Comparison of ENCODE assay signal across 22 cellular contexts in the genomic region with DNA sequence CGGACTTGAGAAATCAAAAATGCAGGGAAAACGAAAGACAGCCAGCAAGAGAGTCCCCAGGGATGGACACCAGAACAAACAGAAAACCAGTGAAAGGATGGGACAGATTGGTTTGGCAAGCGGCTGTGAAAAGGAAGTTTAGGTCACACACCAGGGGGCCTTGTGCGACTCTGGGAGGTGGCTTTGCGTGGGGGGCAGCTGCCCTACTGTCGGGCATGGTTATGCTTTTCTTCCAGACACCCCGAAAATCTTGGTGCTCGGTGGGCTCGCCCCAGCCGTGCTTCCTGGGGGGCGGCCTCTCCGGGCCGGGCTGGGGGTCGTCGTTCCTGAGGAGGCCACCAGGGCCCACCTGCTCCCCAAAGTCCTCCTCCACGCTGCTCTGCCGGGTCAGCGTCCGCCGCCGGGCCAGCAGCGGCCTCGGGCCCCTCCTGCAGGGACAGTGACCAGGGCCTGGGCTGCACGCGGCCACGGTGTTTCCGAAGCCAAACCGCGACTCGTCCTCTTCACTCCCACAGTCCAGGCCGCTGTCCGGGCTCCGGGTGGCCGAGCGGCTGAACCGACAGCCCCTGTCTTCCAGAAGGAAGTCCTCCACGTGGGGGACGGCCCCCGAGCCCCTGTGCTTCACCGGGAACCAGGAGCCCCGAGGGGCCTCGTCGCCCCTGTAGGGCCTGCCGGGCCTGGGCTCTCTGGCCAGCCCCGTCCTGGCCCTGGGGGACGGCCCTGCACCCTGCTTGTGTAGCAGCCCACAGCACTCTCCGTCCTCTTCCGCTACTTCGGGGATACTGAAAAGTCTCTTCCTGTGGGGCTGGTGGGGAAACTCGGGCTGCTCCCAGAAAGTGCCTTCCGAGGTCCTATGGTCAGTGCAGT.
"Had no signal": no experiment of that assay in that cellular context is flagged by ENCODE, and none has a peak within 500 bp of the region (broad histone marks: within the 10 kb centered on the region; RNA-seq: fewer than 3 reads in every experiment).

No MANE protein-coding gene starts in this region.

- H3K36me3 Mint-ChIP-seq: activated naive CD8-positive, alpha-beta T cell treated with anti-CD3 and anti-CD28 coated beads, Interleukin-2, amount 10 ng/mL, durations not matched to agents 7 days and 5 days; memory B cell; naive B cell; stimulated activated memory B cell treated with anti-CD40 and anti-IgM and Interleukin-4, amounts not matched to agents 10 μg/mL and 1 μg/mL and 100 μg/mL, for 72 hours had no signal

- H3K4me3 ChIP-seq: body of pancreas, dorsolateral prefrontal cortex, mucosa of descending colon, sigmoid colon, thyroid gland had no signal

- H3K27ac ChIP-seq: body of pancreas, dorsolateral prefrontal cortex, neutrophil, sigmoid colon, thyroid gland, WERI-Rb-1 had no signal

- H3K4me3 Mint-ChIP-seq: activated naive CD8-positive, alpha-beta T cell treated with anti-CD3 and anti-CD28 coated beads, Interleukin-2, amount 10 ng/mL, durations not matched to agents 7 days and 5 days; activated T-cell treated with anti-CD3 and anti-CD28 coated beads, Interleukin-2, amount 50 U/mL, for 24 hours; memory B cell; naive B cell; stimulated activated memory B cell treated with anti-CD40 and anti-IgM and Interleukin-4, amounts not matched to agents 10 μg/mL and 1 μg/mL and 100 μg/mL, for 72 hours had no signal

- DNase-seq: activated CD4-positive, alpha-beta T cell treated with anti-CD3 and anti-CD28 coated beads, Interleukin-2, amount 50 U/mL, for 4 hours; activated naive CD4-positive, alpha-beta T cell treated with Interleukin-2 at 50 U/mL for 16 hours; activated naive CD8-positive, alpha-beta T cell treated with anti-CD3 and anti-CD28 coated beads, Interleukin-2, amount 10 ng/mL, durations not matched to agents 7 days and 5 days; activated T-cell treated with anti-CD3 and anti-CD28 coated beads, Interleukin-2, amount 50 U/mL, for 24 hours; caudate nucleus; erythroblast; foreskin melanocyte; left ventricle myocardium superior; mucosa of descending colon; naive B cell; sigmoid colon; stimulated activated CD4-positive, alpha-beta T cell treated with anti-CD3 and anti-CD28 coated beads, Interleukin-4, amount 100 ng/mL, for 4 hours; SW 1271; T-helper 2 cell; thyroid gland; WERI-Rb-1 had no signal

- H3K36me3 ChIP-seq: neutrophil, sigmoid colon, thyroid gland, WERI-Rb-1 had no signal

- H3K9me3 Mint-ChIP-seq: activated naive CD8-positive, alpha-beta T cell treated with anti-CD3 and anti-CD28 coated beads, Interleukin-2, amount 10 ng/mL, durations not matched to agents 7 days and 5 days; activated T-cell treated with anti-CD3 and anti-CD28 coated beads, Interleukin-2, amount 50 U/mL, for 24 hours; activated T-helper 2 cell treated with anti-CD3 and anti-CD28 coated beads, Interferon-gamma antibody, Interleukin-2, Interleukin-4, amounts not matched to agents 10 μg/mL and 5 μg/mL and 100 μg/mL, durations not matched to agents 14 hours and 24 hours and 36 hours; memory B cell; stimulated activated memory B cell treated with anti-CD40 and anti-IgM and Interleukin-4, amounts not matched to agents 10 μg/mL and 1 μg/mL and 100 μg/mL, for 72 hours had no signal

- H3K27me3 Mint-ChIP-seq: activated naive CD8-positive, alpha-beta T cell treated with anti-CD3 and anti-CD28 coated beads, Interleukin-2, amount 10 ng/mL, durations not matched to agents 7 days and 5 days; activated T-cell treated with anti-CD3 and anti-CD28 coated beads, Interleukin-2, amount 50 U/mL, for 24 hours; memory B cell; stimulated activated memory B cell treated with anti-CD40 and anti-IgM and Interleukin-4, amounts not matched to agents 10 μg/mL and 1 μg/mL and 100 μg/mL, for 72 hours had no signal

- H3K27ac Mint-ChIP-seq: activated naive CD8-positive, alpha-beta T cell treated with anti-CD3 and anti-CD28 coated beads, Interleukin-2, amount 10 ng/mL, durations not matched to agents 7 days and 5 days; activated T-cell treated with anti-CD3 and anti-CD28 coated beads, Interleukin-2, amount 50 U/mL, for 24 hours; activated T-helper 2 cell treated with anti-CD3 and anti-CD28 coated beads, Interferon-gamma antibody, Interleukin-2, Interleukin-4, amounts not matched to agents 10 μg/mL and 5 μg/mL and 100 μg/mL, durations not matched to agents 14 hours and 24 hours and 36 hours; memory B cell; naive B cell; stimulated activated memory B cell treated with anti-CD40 and anti-IgM and Interleukin-4, amounts not matched to agents 10 μg/mL and 1 μg/mL and 100 μg/mL, for 72 hours had no signal

- H3K27me3 ChIP-seq: body of pancreas, dorsolateral prefrontal cortex, neutrophil, sigmoid colon, thyroid gland had no signal

- H3K4me1 ChIP-seq: body of pancreas, sigmoid colon, thyroid gland had no signal

- H3K4me1 Mint-ChIP-seq: activated naive CD8-positive, alpha-beta T cell treated with anti-CD3 and anti-CD28 coated beads, Interleukin-2, amount 10 ng/mL, durations not matched to agents 7 days and 5 days; memory B cell; naive B cell; stimulated activated memory B cell treated with anti-CD40 and anti-IgM and Interleukin-4, amounts not matched to agents 10 μg/mL and 1 μg/mL and 100 μg/mL, for 72 hours had no signal

- H3K9me3 ChIP-seq: body of pancreas, mucosa of descending colon, neutrophil, sigmoid colon, thyroid gland had no signal
